In the genomic region with DNA sequence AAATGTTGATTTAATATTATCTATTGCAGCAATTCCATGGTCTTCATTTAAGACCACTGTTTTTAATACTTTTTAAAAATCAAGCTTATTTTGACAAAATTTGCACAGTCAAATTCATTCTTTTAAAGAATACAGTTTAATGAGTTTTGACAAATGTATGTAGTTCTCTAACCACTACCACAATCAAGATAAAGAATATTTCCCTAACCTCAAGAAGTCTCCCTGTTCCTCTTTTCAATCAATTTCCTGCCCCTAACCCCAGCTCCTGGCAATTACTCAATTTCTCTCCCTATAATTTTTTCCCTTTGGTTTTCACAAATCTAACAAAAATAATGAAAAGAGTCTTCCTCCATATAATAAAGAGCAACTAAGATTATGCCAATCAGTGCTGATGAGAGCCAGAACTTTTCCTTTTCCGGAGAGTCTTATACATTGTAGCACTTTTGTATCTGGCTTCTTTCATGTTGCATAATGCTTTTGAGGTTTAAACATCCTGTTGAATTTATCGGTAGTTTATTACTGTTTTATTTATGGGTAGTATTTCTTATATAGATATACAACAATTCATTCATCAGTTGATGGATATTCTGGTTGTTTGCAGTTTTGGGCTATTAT, we compare ENCODE assay signal across 32 cellular contexts.
"Had no signal": no experiment of that assay in that cellular context is flagged by ENCODE, and none has a peak within 500 bp of the region (broad histone marks: within the 10 kb centered on the region; RNA-seq: fewer than 3 reads in every experiment).

No MANE protein-coding gene starts in this region.

- H3K27ac Mint-ChIP-seq: activated naive CD8-positive, alpha-beta T cell; brain; natural killer cell; neural progenitor cell; stimulated activated memory B cell treated with anti-CD40 and anti-IgM and Interleukin-4, amounts not matched to agents 10 μg/mL and 1 μg/mL and 100 μg/mL, for 72 hours; stimulated activated naive CD8-positive, alpha-beta T cell treated with anti-CD3 and anti-CD28 coated beads, Interleukin-15, amount 100 ng/mL, for 72 hours had no signal

- ATAC-seq: activated CD4-positive, CD25-positive, alpha-beta regulatory T cell treated with anti-CD3 and anti-CD28 coated beads, Interleukin-2, amount 50 U/mL, for 24 hours; esophagus mucosa; foreskin keratinocyte; heart right ventricle; left lung; lower lobe of right lung; natural killer cell; stimulated activated memory B cell treated with anti-CD40 and anti-IgM and Interleukin-4, amounts not matched to agents 10 μg/mL and 1 μg/mL and 100 μg/mL, for 72 hours; stimulated activated naive CD8-positive, alpha-beta T cell treated with anti-CD3 and anti-CD28 coated beads, Interleukin-15, amount 100 ng/mL, for 72 hours had no signal

- H3K27me3 Mint-ChIP-seq: activated naive CD8-positive, alpha-beta T cell; stimulated activated memory B cell treated with anti-CD40 and anti-IgM and Interleukin-4, amounts not matched to agents 10 μg/mL and 1 μg/mL and 100 μg/mL, for 72 hours; stimulated activated naive CD8-positive, alpha-beta T cell treated with anti-CD3 and anti-CD28 coated beads, Interleukin-15, amount 100 ng/mL, for 72 hours had no signal

- H3K9me3 Mint-ChIP-seq: stimulated activated memory B cell treated with anti-CD40 and anti-IgM and Interleukin-4, amounts not matched to agents 10 μg/mL and 1 μg/mL and 100 μg/mL, for 72 hours had no signal

- H3K36me3 ChIP-seq: heart right ventricle, left lung, lower lobe of right lung, neural progenitor cell, right atrium auricular region, upper lobe of left lung, vagina had no signal

- H3K4me1 ChIP-seq: foreskin keratinocyte, heart right ventricle, left lung, lower lobe of right lung, neural progenitor cell, right atrium auricular region, upper lobe of left lung, vagina had no signal

- DNase-seq: activated CD4-positive, alpha-beta T cell treated with anti-CD3 and anti-CD28 coated beads for 48 hours; activated CD4-positive, alpha-beta T cell treated with anti-CD3 and anti-CD28 coated beads, Interleukin-2, amount 50 U/mL, for 48 hours; activated CD8-positive, alpha-beta memory T cell treated with anti-CD3 and anti-CD28 coated beads for 24 hours; activated effector memory CD4-positive, alpha-beta T cell treated with Interleukin-2 at 50 U/mL for 16 hours; activated naive CD4-positive, alpha-beta T cell treated with Interleukin-2 at 50 U/mL for 16 hours; aorta; foreskin keratinocyte; heart right ventricle; kidney glomerular epithelial cell; left lung; lower lobe of right lung; mesendoderm; natural killer cell; occipital lobe; stimulated activated CD4-positive, alpha-beta T cell treated with anti-CD3 and anti-CD28 coated beads, Interleukin-1b, Interleukin-23, amount 100 ng/mL, for 48 hours; stimulated activated CD4-positive, alpha-beta T cell treated with anti-CD3 and anti-CD28 coated beads, Interleukin-4, amount 100 ng/mL, for 4 hours; stimulated activated CD8-positive, alpha-beta memory T cell treated with anti-CD3 and anti-CD28 coated beads, Interleukin-4, amount 100 ng/mL, for 48 hours; stimulated activated naive CD8-positive, alpha-beta T cell treated with anti-CD3 and anti-CD28 coated beads, Interleukin-15, amount 100 ng/mL, for 72 hours; substantia nigra; T-helper 2 cell; upper lobe of left lung had no signal

- H3K4me2 ChIP-seq: neural progenitor cell, smooth muscle cell had no signal

- H3K27ac ChIP-seq: coronary artery, foreskin keratinocyte, heart right ventricle, left lung, lower lobe of right lung, neural progenitor cell, right atrium auricular region, upper lobe of left lung, vagina, VCaP had no signal

- H3K27me3 ChIP-seq: foreskin keratinocyte, heart right ventricle, left lung, neural progenitor cell, right atrium auricular region, upper lobe of left lung, vagina had no signal

- H2AFZ ChIP-seq: neural progenitor cell had no signal

- H3K9ac ChIP-seq: neural progenitor cell had no signal

- H3K4me3 ChIP-seq: coronary artery, heart right ventricle, left lung, lower lobe of right lung, neural progenitor cell, right atrium auricular region, smooth muscle cell, upper lobe of left lung, vagina had no signal

- H3K4me3 Mint-ChIP-seq: activated naive CD8-positive, alpha-beta T cell; brain; natural killer cell; neural progenitor cell; stimulated activated memory B cell treated with anti-CD40 and anti-IgM and Interleukin-4, amounts not matched to agents 10 μg/mL and 1 μg/mL and 100 μg/mL, for 72 hours; stimulated activated naive CD8-positive, alpha-beta T cell treated with anti-CD3 and anti-CD28 coated beads, Interleukin-15, amount 100 ng/mL, for 72 hours had no signal

- H3K4me1 Mint-ChIP-seq: natural killer cell; neural progenitor cell; stimulated activated memory B cell treated with anti-CD40 and anti-IgM and Interleukin-4, amounts not matched to agents 10 μg/mL and 1 μg/mL and 100 μg/mL, for 72 hours; stimulated activated naive CD8-positive, alpha-beta T cell treated with anti-CD3 and anti-CD28 coated beads, Interleukin-15, amount 100 ng/mL, for 72 hours had no signal

- H3K36me3 Mint-ChIP-seq: activated naive CD8-positive, alpha-beta T cell; brain; neural progenitor cell; stimulated activated memory B cell treated with anti-CD40 and anti-IgM and Interleukin-4, amounts not matched to agents 10 μg/mL and 1 μg/mL and 100 μg/mL, for 72 hours had no signal

- H3K9me3 ChIP-seq: left lung, lower lobe of right lung, right atrium auricular region, upper lobe of left lung, vagina had no signal
